ENCODE assay signal across 25 cellular contexts in genomic region chr3:149626671-149627070, GRCh38. TPM values are rescaled to one million over a fixed set of nuclear protein-coding genes. Genes with fewer than 3 reads are reported as not detected.
DNase-seq lines count a peak whose midpoint lies in the region; ATAC-seq, FAIRE-seq and TF ChIP-seq lines count a peak whose summit lies in the region.
"Had no signal": no experiment of that assay in that cellular context is flagged by ENCODE, and none has a peak within 500 bp of the region (broad histone marks: within the 10 kb centered on the region; RNA-seq: fewer than 3 reads in every experiment).

No MANE protein-coding gene starts in this region.

- DNase-seq in GM23248: no peak
- no peak for DNase-seq in astrocyte (ENCODE audit: low read depth)
- peak; percentile 63 for DNase-seq in epithelial cell of esophagus (ENCODE audit: low read depth)
- DNase-seq in lower lobe of right lung: peak; percentile 50
- no peak for DNase-seq in OCI-M2 (lab: John Stamatoyannopoulos, UW; ENCODE audit: unreplicated experiment)
- DNase-seq in stimulated activated CD4-positive, alpha-beta T cell treated with anti-CD3 and anti-CD28 coated beads, Interleukin-4, amount 100 ng/mL, for 1 hour: no peak
- no peak for DNase-seq in omental fat pad (ENCODE audit: low spot score)
- DNase-seq: CD4-positive, CD25-positive, alpha-beta regulatory T cell; H9; HFFc6; KBM-7; MG63; NCI-H1105 treated with DMSO at 0.1 percent for 48 hours; NCI-H146; NCI-H1930; NCI-H2107; NCI-H524 treated with DMSO at 0.1 percent for 48 hours; NCI-H82; SHP77 treated with DMSO at 0.1 percent for 48 hours had no signal

- H3K4me2 ChIP-seq in GM23248 (ENCODE audit: unreplicated experiment): no peak overlapping the region
- H3K4me2 ChIP-seq in astrocyte (ENCODE audit: low read length): no peak overlapping the region
- H3K4me2 ChIP-seq: BLaER1 had no signal

- H3K27me3 ChIP-seq in GM23248 (replicated peaks; ENCODE audit: insufficient read depth) (no peaks in the 10 kb centered on the region), astrocyte (ENCODE audit: insufficient read depth, low read length) (no peaks in the 10 kb centered on the region), lower lobe of right lung (ENCODE audit: low read depth) (no peaks in the 10 kb centered on the region)
- H3K27me3 ChIP-seq: BLaER1, MG63 had no signal

- ATAC-seq in lower lobe of right lung (peak; percentile 79 to 84), HG03135 (IDR thresholded peaks at IDR 0.05; ENCODE audit: unreplicated experiment) (no peak), omental fat pad (ENCODE audit: low FRiP score) (no peak)

- H3K4me3 ChIP-seq in GM23248: no peak overlapping the region
- H3K4me3 ChIP-seq in astrocyte (ENCODE audit: insufficient read depth, low read depth, low read length): no peak overlapping the region
- no peak overlapping the region for H3K4me3 ChIP-seq in epithelial cell of esophagus (ENCODE audit: low read length)
- no peak overlapping the region for H3K4me3 ChIP-seq in lower lobe of right lung
- H3K4me3 ChIP-seq: BLaER1, MG63 had no signal

- 95 to 96% methylated on average over 4 of the region's 4 CpGs for WGBS in GM23248 (ENCODE audit: low coverage in 1 of 2, low lambda C conversion rate in 2 of 2, missing lambda C conversion rate in 2 of 2), 2 experiments

- H3K9me3 ChIP-seq in GM23248 (ENCODE audit: low read depth): no peaks in the 10 kb centered on the region
- no peaks in the 10 kb centered on the region for H3K9me3 ChIP-seq in astrocyte (ENCODE audit: insufficient read depth, low read depth, low read length)
- H3K9me3 ChIP-seq in lower lobe of right lung: no peaks in the 10 kb centered on the region
- H3K9me3 ChIP-seq: MG63 had no signal

- H3K9me3 Mint-ChIP-seq in astrocyte (ENCODE audit: unreplicated experiment): no peaks in the 10 kb centered on the region
- H3K9me3 Mint-ChIP-seq: H9, HFFc6 had no signal

- no peaks in the 10 kb centered on the region for H3K9me2 ChIP-seq in GM23248 (ENCODE audit: insufficient read depth)

- intact Hi-C loops in lower lobe of right lung (cut with DNase I): no loop called here

- in situ Hi-C loops in GM23248 (cut with MboI): no loop called here

- no peak overlapping the region for H3K4me3 Mint-ChIP-seq in astrocyte (ENCODE audit: unreplicated experiment)
- H3K4me3 Mint-ChIP-seq: CD4-positive, CD25-positive, alpha-beta regulatory T cell; H9; HFFc6 had no signal

- H4K20me1 ChIP-seq in GM23248 (ENCODE audit: insufficient read depth) (no peaks in the 10 kb centered on the region; the same call in 1 of the 2 replicates), astrocyte (ENCODE audit: insufficient read depth, low read length) (peaks cover 70% of the 10 kb centered on the region)
- H4K20me1 ChIP-seq: BLaER1 had no signal

- no peak for FAIRE-seq in astrocyte (lab: Jason Lieb, UNC)
- FAIRE-seq: A204.1, D721Med, GM19239 had no signal

- H3K36me3 ChIP-seq in GM23248 (ENCODE audit: low read depth): no peaks in the 10 kb centered on the region
- H3K36me3 ChIP-seq in astrocyte (ENCODE audit: insufficient read depth, low read length): peaks cover 2% of the 10 kb centered on the region
- no peaks in the 10 kb centered on the region for H3K36me3 ChIP-seq in lower lobe of right lung
- H3K36me3 ChIP-seq: BLaER1 had no signal

- H3K4me1 ChIP-seq in GM23248 (ENCODE audit: insufficient read depth): peaks cover 39% of the 10 kb centered on the region
- peaks cover 28% of the 10 kb centered on the region for H3K4me1 ChIP-seq in astrocyte (ENCODE audit: insufficient read depth, low read length)
- H3K4me1 ChIP-seq in lower lobe of right lung: peaks cover 41% of the 10 kb centered on the region

- no peaks in the 10 kb centered on the region for H3K27me3 Mint-ChIP-seq in astrocyte (ENCODE audit: low read depth, unreplicated experiment)

- peak overlapping the region; percentile 12 for H3K27ac Mint-ChIP-seq in astrocyte (ENCODE audit: unreplicated experiment)
- H3K27ac Mint-ChIP-seq: CD4-positive, CD25-positive, alpha-beta regulatory T cell had no signal

- H3K4me1 Mint-ChIP-seq in astrocyte (ENCODE audit: low read depth, unreplicated experiment): peaks cover 48% of the 10 kb centered on the region

- H3K79me2 ChIP-seq in GM23248 (ENCODE audit: insufficient read depth) (peaks cover 100% of the 10 kb centered on the region), astrocyte (ENCODE audit: insufficient read depth, low read length) (peaks cover 99% of the 10 kb centered on the region)

- H3K9ac ChIP-seq in GM23248 (no peak overlapping the region), astrocyte (ENCODE audit: low read length) (no peak overlapping the region)
- H3K9ac ChIP-seq: BLaER1 had no signal

- peaks cover 19% of the 10 kb centered on the region for H3K36me3 Mint-ChIP-seq in astrocyte (ENCODE audit: low read depth, unreplicated experiment)
- H3K36me3 Mint-ChIP-seq: CD4-positive, CD25-positive, alpha-beta regulatory T cell had no signal

- no peak for TF ChIP-seq CTCF in astrocyte (IDR thresholded peaks at IDR 0.05; ENCODE audit: insufficient read depth, low read depth, low read length)
- TF ChIP-seq CTCF in epithelial cell of esophagus (IDR thresholded peaks at IDR 0.05; ENCODE audit: insufficient read depth, low read depth, low read length, missing control alignments): no peak
- TF ChIP-seq CTCF in lower lobe of right lung (IDR thresholded peaks at IDR 0.05): no peak
- TF ChIP-seq CTCF in omental fat pad (IDR thresholded peaks at IDR 0.05): no peak

- H2AFZ ChIP-seq in GM23248 (no peak overlapping the region), astrocyte (ENCODE audit: low read depth, low read length) (no peak overlapping the region)

- H3K27ac ChIP-seq in GM23248 (0 out of 2 replicates have a peak overlapping the region, but pooled peaks have one; percentile 69), astrocyte (ENCODE audit: low read depth, low read length) (no peak overlapping the region), lower lobe of right lung (no peak overlapping the region)
- H3K27ac ChIP-seq: BLaER1, RWPE1 had no signal

- peaks cover 35% of the 10 kb centered on the region for H3F3A ChIP-seq in GM23248 (ENCODE audit: insufficient read depth)

RNA-seq across cellular contexts. Expression of gene WWTR1, which starts 31.2 kb away (rescaled TPM):
- total RNA-seq in GM23248 (2014; rRNA removed; shearing (Covaris generic)): 53.3 and 57.4 TPM in 2 replicates
- 75.7 and 78.2 TPM in 2 replicates for polyA plus RNA-seq in GM23248 (2016; fragmentation: Nextera tagmentation; extraction: Ambion mirVana)
- total RNA-seq in astrocyte (94.3 and 105 TPM in 2 replicates), lower lobe of right lung (89.5 TPM), omental fat pad (100 to 1,000 TPM in 1 of 4 donors, 10 to 100 TPM in 3; 57.4 to 130 (median 77.7) TPM)

Comparison
In these comparisons a context has a peak if more than half of its experiments do, and no peak if none do; other contexts are left out.
1. DNase-seq: peak in epithelial cell of esophagus (single experiment) and lower lobe of right lung (single experiment); none in GM23248 (single experiment), astrocyte (single experiment), OCI-M2 (single experiment), stimulated activated CD4-positive, alpha-beta T cell treated with anti-CD3 and anti-CD28 coated beads, Interleukin-4, amount 100 ng/mL, for 1 hour (single experiment) and omental fat pad (single experiment).
2. ATAC-seq: peak in lower lobe of right lung (2 of 2); none in HG03135 (single experiment) and omental fat pad (single experiment).